Comparison of ENCODE assay signal across 8 cellular contexts in genomic region chr17:50533720-50534148, GRCh38. TPM values are rescaled to one million over a fixed set of nuclear protein-coding genes. Genes with fewer than 3 reads are reported as not detected.
DNase-seq lines count a peak whose midpoint lies in the region; ATAC-seq and TF ChIP-seq lines count a peak whose summit lies in the region.

No MANE protein-coding gene starts in this region.

- no peak overlapping the region for H2BK120ac ChIP-seq in mesendoderm (ENCODE audit: low read depth, low read length)

- no peak overlapping the region for H3K4ac ChIP-seq in mesendoderm (ENCODE audit: low read depth, low read length)

- H4K5ac ChIP-seq in mesendoderm (ENCODE audit: low read length): no peak overlapping the region

- H3K27me3 Mint-ChIP-seq in activated T-cell treated with anti-CD3 and anti-CD28 coated beads, Interleukin-2, amount 50 U/mL, for 24 hours: peaks cover 66% of the 10 kb centered on the region

- intact Hi-C loops in colonic mucosa (cut with DNase I): no loop called here

- H3K56ac ChIP-seq in mesendoderm (ENCODE audit: low read length): peak overlapping the region; percentile 56

- H3K27ac ChIP-seq in colonic mucosa: peak overlapping the region; percentile 87
- H3K27ac ChIP-seq in mesendoderm (ENCODE audit: low read depth, low read length): no peak overlapping the region

- no peaks in the 10 kb centered on the region for H3K4me1 ChIP-seq in colonic mucosa
- peaks cover 4% of the 10 kb centered on the region for H3K4me1 ChIP-seq in mesendoderm (ENCODE audit: control insufficient read depth, low read depth, low read length)

- H3K9ac ChIP-seq in colonic mucosa (ENCODE audit: low read depth in 2 of 2, low read length in 2 of 2): peak overlapping the region; percentile 71 to 91
- peak overlapping the region; percentile 15 for H3K9ac ChIP-seq in mesendoderm (ENCODE audit: low read length)

- H3K9me3 ChIP-seq in colonic mucosa: no peaks in the 10 kb centered on the region

- no peaks in the 10 kb centered on the region for H3K9me3 Mint-ChIP-seq in activated T-cell treated with anti-CD3 and anti-CD28 coated beads, Interleukin-2, amount 50 U/mL, for 24 hours

- TF ChIP-seq CTCF in AG09319 (IDR thresholded peaks at IDR 0.05; ENCODE audit: low read depth, low read length) (no peak), colonic mucosa (IDR thresholded peaks at IDR 0.05) (no peak)

- H3K4me2 ChIP-seq in mesendoderm (ENCODE audit: low read length): peak overlapping the region; percentile 86

- H2AK5ac ChIP-seq in mesendoderm (ENCODE audit: low read length): no peak overlapping the region

- H3K36me3 Mint-ChIP-seq in activated T-cell treated with anti-CD3 and anti-CD28 coated beads, Interleukin-2, amount 50 U/mL, for 24 hours (ENCODE audit: low read depth): no peaks in the 10 kb centered on the region

- peak; percentile 25 for DNase-seq in AG09319 (ENCODE audit: extremely low read depth, low read depth)
- peak; percentile 14 for DNase-seq in NCI-H128 (lab: John Stamatoyannopoulos, UW; ENCODE audit: unreplicated experiment)
- peak; percentile 89 for DNase-seq in colonic mucosa
- DNase-seq in mesendoderm: no peak
- DNase-seq in stimulated activated CD4-positive, alpha-beta T cell treated with anti-CD3 and anti-CD28 coated beads, Interleukin-4, amount 100 ng/mL, for 1 hour: no peak
- no peak for DNase-seq in activated T-cell treated with anti-CD3 and anti-CD28 coated beads, Interleukin-2, amount 50 U/mL, for 24 hours

- no peak overlapping the region for H3K23ac ChIP-seq in mesendoderm (ENCODE audit: low read length)

- H3K36me3 ChIP-seq in colonic mucosa: no peaks in the 10 kb centered on the region
- no peaks in the 10 kb centered on the region for H3K36me3 ChIP-seq in mesendoderm (ENCODE audit: control insufficient read depth, insufficient read depth, low read length)

- no peaks in the 10 kb centered on the region for H3K79me2 ChIP-seq in mesendoderm (ENCODE audit: control insufficient read depth, insufficient read depth, low read length)

- no peak overlapping the region for H3K4me3 Mint-ChIP-seq in activated T-cell treated with anti-CD3 and anti-CD28 coated beads, Interleukin-2, amount 50 U/mL, for 24 hours

- H3K4me1 Mint-ChIP-seq in activated T-cell treated with anti-CD3 and anti-CD28 coated beads, Interleukin-2, amount 50 U/mL, for 24 hours (ENCODE audit: low read depth): peaks cover 15% of the 10 kb centered on the region

- H4K8ac ChIP-seq in mesendoderm (ENCODE audit: low read depth, low read length): no peak overlapping the region

- ATAC-seq in GM21526 (IDR thresholded peaks at IDR 0.05; ENCODE audit: low FRiP score, unreplicated experiment): no peak
- no peak for ATAC-seq in HG03045 (IDR thresholded peaks at IDR 0.05; ENCODE audit: unreplicated experiment)

- no peak overlapping the region for H2BK15ac ChIP-seq in mesendoderm (replicated peaks; ENCODE audit: low read depth)

- no peak overlapping the region for H3K18ac ChIP-seq in mesendoderm (ENCODE audit: low read length)

- H3K27ac Mint-ChIP-seq in activated T-cell treated with anti-CD3 and anti-CD28 coated beads, Interleukin-2, amount 50 U/mL, for 24 hours: no peak overlapping the region

- no peak overlapping the region for H2BK5ac ChIP-seq in mesendoderm (ENCODE audit: low read length)

- H3K4me3 ChIP-seq in colonic mucosa: peak overlapping the region; percentile 44
- peak overlapping the region; percentile 7 for H3K4me3 ChIP-seq in mesendoderm (ENCODE audit: low read length)

- H3K27me3 ChIP-seq in colonic mucosa (peaks cover 7% of the 10 kb centered on the region), mesendoderm (ENCODE audit: insufficient read depth, low read length, poor library complexity) (no peaks in the 10 kb centered on the region)

- WGBS in mesendoderm (ENCODE audit: extremely low coverage, insufficient coverage, low lambda C conversion rate): no CpG with 5 or more reads among the region's 17 CpGs

- H3K79me1 ChIP-seq in mesendoderm (ENCODE audit: low read length): no peaks in the 10 kb centered on the region

RNA-seq across cellular contexts. Expression of gene EPN3, which starts 1.2 kb away (rescaled TPM):
- 10 to 100 TPM; 18.3 to 79.8 TPM for total RNA-seq in colonic mucosa
- polyA plus RNA-seq in mesendoderm (2013, experiment 1 of 2): 3.7 TPM
- 3.0 TPM for polyA plus RNA-seq in mesendoderm (2013, experiment 2 of 2)

RNA-seq across cellular contexts. Expression of gene SPATA20, which starts 13.2 kb away (rescaled TPM):
- total RNA-seq in colonic mucosa: 10 to 100 TPM; 41.6 to 53.1 TPM
- 9.8 TPM for polyA plus RNA-seq in mesendoderm (2013, experiment 1 of 2)
- polyA plus RNA-seq in mesendoderm (2013, experiment 2 of 2): 9.4 TPM

RNA-seq across cellular contexts. Expression of gene MYCBPAP, which starts 25.5 kb away (rescaled TPM):
- total RNA-seq in colonic mucosa: 1 to 10 TPM in 1 of 2 donors, under 1 TPM in 1; 0.56 to 2.8 TPM
- polyA plus RNA-seq in mesendoderm (2013, experiment 1 of 2): 0.17 TPM
- polyA plus RNA-seq in mesendoderm (2013, experiment 2 of 2): 0.15 TPM

RNA-seq across cellular contexts. Expression of gene CACNA1G, which starts 26.8 kb away (rescaled TPM):
- total RNA-seq in colonic mucosa: under 1 TPM; 0.07 to 0.19 TPM
- 1.8 TPM for polyA plus RNA-seq in mesendoderm (2013, experiment 1 of 2)
- 1.6 TPM for polyA plus RNA-seq in mesendoderm (2013, experiment 2 of 2)

RNA-seq across cellular contexts. Expression of gene RSAD1, which starts 55.1 kb away (rescaled TPM):
- 10 to 100 TPM; 22.2 to 29.3 TPM for total RNA-seq in colonic mucosa
- 9.0 TPM for polyA plus RNA-seq in mesendoderm (2013, experiment 1 of 2)
- 8.8 TPM for polyA plus RNA-seq in mesendoderm (2013, experiment 2 of 2)

Comparison
In these comparisons a context has a peak if more than half of its experiments do, and no peak if none do; other contexts are left out.
1. DNase-seq: peak in AG09319 (single experiment), NCI-H128 (single experiment) and colonic mucosa (single experiment); none in mesendoderm (single experiment), stimulated activated CD4-positive, alpha-beta T cell treated with anti-CD3 and anti-CD28 coated beads, Interleukin-4, amount 100 ng/mL, for 1 hour (single experiment) and activated T-cell treated with anti-CD3 and anti-CD28 coated beads, Interleukin-2, amount 50 U/mL, for 24 hours (single experiment).